In the genomic region with DNA sequence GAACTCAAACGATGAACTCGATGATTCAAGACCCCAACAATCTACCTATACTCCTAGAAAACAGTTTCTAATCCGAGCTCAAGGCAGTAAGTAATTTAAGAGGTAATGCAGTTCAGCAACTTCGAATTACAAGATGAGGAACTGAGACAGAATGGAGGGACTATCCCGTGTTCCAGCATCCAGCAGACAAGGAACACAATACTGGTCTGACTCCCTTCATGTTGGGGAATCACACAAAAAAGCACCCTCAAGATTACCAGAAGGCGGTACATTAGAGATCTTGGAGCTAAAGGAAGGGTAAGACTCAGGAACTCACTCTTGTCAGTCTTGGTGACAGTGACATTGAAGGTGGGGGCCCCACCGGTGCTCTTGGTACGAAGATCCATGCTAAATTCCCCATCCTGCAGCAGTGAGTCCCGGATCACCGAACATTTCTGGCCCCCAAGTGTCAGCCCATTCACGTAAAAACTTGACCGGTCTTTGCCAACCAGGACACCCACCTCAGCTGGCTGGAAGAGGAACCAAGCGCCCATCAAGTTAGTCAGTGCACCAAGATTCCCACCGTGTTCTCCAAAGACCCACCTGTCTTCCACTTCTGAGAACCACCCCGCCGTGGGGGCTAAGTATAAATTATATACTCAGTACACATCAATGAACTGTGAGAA, we compare ENCODE assay signal across 8 cellular contexts. TPM values are rescaled to one million over a fixed set of nuclear protein-coding genes. Genes with fewer than 3 reads are reported as not detected.
A peak's percentile ranks its signal among the peaks of the same experiment; 100 is the strongest.
DNase-seq lines count a peak whose midpoint lies in the region; ATAC-seq, FAIRE-seq and TF ChIP-seq lines count a peak whose summit lies in the region.

No MANE protein-coding gene starts in this region.

- H4K20me1 ChIP-seq in DND-41 (ENCODE audit: insufficient read depth, low read length) (peaks cover 53% of the 10 kb centered on the region), PC-9 (ENCODE audit: insufficient read depth) (peaks cover 39% of the 10 kb centered on the region), endothelial cell of umbilical vein (replicated peaks; ENCODE audit: control insufficient read depth, extremely low read depth, insufficient read depth, low read length) (no peaks in the 10 kb centered on the region)

- 25 to 36% (median 31%) methylated on average over 16 of the region's 16 CpGs for WGBS in ovary, 3 donors

- intact Hi-C loops in PC-9 (cut with micrococcal nuclease; ENCODE audit: unreplicated experiment), result loop anchor here (10.0 kb wide), 1 partner anchor 112 kb away; a partner anchor contains a TSS
- intact Hi-C loops in endothelial cell of umbilical vein (cut with micrococcal nuclease), result loop anchor here (1.0 kb wide), 1 partner anchor 40 kb away; no protein-coding TSS in a partner anchor
- intact Hi-C loops in ovary (cut with DNase I), result no loop called here

- peak; percentile 46 for FAIRE-seq in endothelial cell of umbilical vein (lab: Jason Lieb, UNC)

- POLR2A ChIA-PET in PC-9 (lab: Charles Lee; ENCODE audit: unreplicated experiment), result interaction anchor here (0.6 to 3.0 kb wide), 3 partner anchors 21 to 1138 kb away, joined by 4 to 42 read pairs (median 5); a partner anchor contains a TSS
- POLR2A ChIA-PET in endothelial cell of umbilical vein (lab: Charles Lee), result interaction anchor here (1.7 to 2.3 kb wide), 2 partner anchors 21 kb away, joined by 5 to 18 read pairs; a partner anchor contains a TSS

- H3K9me2 ChIP-seq in PC-9 (ENCODE audit: insufficient read depth), result no peaks in the 10 kb centered on the region

- H3K9me1 ChIP-seq in endothelial cell of umbilical vein (replicated peaks; ENCODE audit: control insufficient read depth, extremely low read depth, insufficient read depth, low read length), result no peaks in the 10 kb centered on the region

- no peak for TF ChIP-seq EP300 in ovary (IDR thresholded peaks at IDR 0.05)

- no peak for ATAC-seq in DND-41 (ENCODE audit: insufficient read depth, low read depth)
- ATAC-seq in GM18517 (IDR thresholded peaks at IDR 0.05; ENCODE audit: unreplicated experiment), result no peak
- ATAC-seq in HG03139 (IDR thresholded peaks at IDR 0.05; ENCODE audit: unreplicated experiment), result no peak

- H3K4me3 ChIP-seq in DND-41 (ENCODE audit: low read depth in 1 of 2, low read length in 2 of 2), result peak overlapping the region; percentile 72 to 91; a peak in 3 of 4 replicates
- H3K4me3 ChIP-seq in PC-9, result peak overlapping the region; percentile 99
- peak overlapping the region; percentile 86 to 99 (median 95) for H3K4me3 ChIP-seq in endothelial cell of umbilical vein (replicated peaks in 1 of 3; ENCODE audit: insufficient read depth in 1 of 3, low read depth in 1 of 3, low read length in 3 of 3)
- H3K4me3 ChIP-seq in ovary, result peak overlapping the region; percentile 100

- no peaks in the 10 kb centered on the region for H3K9me3 ChIP-seq in DND-41 (ENCODE audit: insufficient read depth, low read length, severe bottlenecking)
- H3K9me3 ChIP-seq in PC-9 (ENCODE audit: insufficient read depth, low read depth), result no peaks in the 10 kb centered on the region
- no peaks in the 10 kb centered on the region for H3K9me3 ChIP-seq in endothelial cell of umbilical vein (replicated peaks; ENCODE audit: control insufficient read depth, insufficient read depth, low read length)
- H3K9me3 ChIP-seq in ovary, result no peaks in the 10 kb centered on the region

- peak overlapping the region; percentile 97 for H3K4me2 ChIP-seq in DND-41 (ENCODE audit: insufficient read depth, low read length)
- peak overlapping the region; percentile 84 for H3K4me2 ChIP-seq in PC-9
- H3K4me2 ChIP-seq in endothelial cell of umbilical vein (ENCODE audit: insufficient read depth, low read length), result peak overlapping the region; percentile 93

- BruUV-seq in PC-9 (replicated peaks; lab: Mats Ljungman, UMichigan), result TSS peak; percentile 62
- TSS peak; percentile 66 for BruUV-seq in endothelial cell of umbilical vein (replicated peaks; lab: Mats Ljungman, UMichigan)

- H2AFZ ChIP-seq in DND-41 (ENCODE audit: low read depth, low read length) (no peak overlapping the region), PC-9 (no peak overlapping the region), endothelial cell of umbilical vein (ENCODE audit: low read depth, low read length) (no peak overlapping the region)

- no peak for DNase-seq in DND-41
- DNase-seq in PC-9, result no peak
- no peak for DNase-seq in endothelial cell of umbilical vein (ENCODE audit: low read depth, low spot score)
- DNase-seq in ovary, result no peak
- DNase-seq in NCI-H526 treated with DMSO at 0.1 percent for 48 hours (lab: John Stamatoyannopoulos, UW), result no peak
- no peak for DNase-seq in GDM1 (lab: John Stamatoyannopoulos, UW)

- TF ChIP-seq CTCF in DND-41 (IDR thresholded peaks at IDR 0.05; ENCODE audit: borderline replicate concordance, extremely low read depth, low read length, poor library complexity, severe bottlenecking) (no peak), PC-9 (conservative IDR thresholded peaks at IDR 0.05) (no peak), endothelial cell of umbilical vein (IDR thresholded peaks at IDR 0.05; ENCODE audit: extremely low read depth in 1 of 2, insufficient read depth in 1 of 2, low read depth in 1 of 2, low read length in 2 of 2) (no peak), ovary (IDR thresholded peaks at IDR 0.05) (no peak)

- H3K27me3 ChIP-seq in DND-41 (ENCODE audit: insufficient read depth, low read length, poor library complexity), result no peaks in the 10 kb centered on the region
- no peaks in the 10 kb centered on the region for H3K27me3 ChIP-seq in PC-9 (ENCODE audit: insufficient read depth, low read depth)
- no peaks in the 10 kb centered on the region for H3K27me3 ChIP-seq in endothelial cell of umbilical vein (ENCODE audit: control insufficient read depth in 2 of 2, insufficient read depth in 2 of 2, low read length in 2 of 2)
- no peaks in the 10 kb centered on the region for H3K27me3 ChIP-seq in ovary

- CTCF ChIA-PET in PC-9 (lab: Charles Lee), result interaction anchor here (0.6 kb wide), 1 partner anchor 86 kb away, joined by 8 read pairs; no protein-coding TSS in a partner anchor
- CTCF ChIA-PET in endothelial cell of umbilical vein (lab: Charles Lee), result interaction anchor here (1.0 to 2.8 kb wide), 3 partner anchors 37 to 41 kb away, joined by 4 to 12 read pairs (median 8); a partner anchor contains a TSS

- H3K79me2 ChIP-seq in DND-41 (ENCODE audit: insufficient read depth, low read length), result peaks cover 80% of the 10 kb centered on the region
- peaks cover 76% of the 10 kb centered on the region for H3K79me2 ChIP-seq in PC-9 (ENCODE audit: low read depth)
- peaks cover 68% of the 10 kb centered on the region for H3K79me2 ChIP-seq in endothelial cell of umbilical vein (ENCODE audit: control insufficient read depth, insufficient read depth, low read length)

- H3K9ac ChIP-seq in DND-41 (ENCODE audit: low read depth, low read length) (peak overlapping the region; percentile 98), endothelial cell of umbilical vein (replicated peaks; ENCODE audit: extremely low read depth, insufficient read depth, low read length) (peak overlapping the region; percentile 66)

- H3K4me1 ChIP-seq in DND-41 (ENCODE audit: insufficient read depth, low read length), result peaks cover 78% of the 10 kb centered on the region
- H3K4me1 ChIP-seq in PC-9 (replicated peaks; ENCODE audit: insufficient read depth), result peaks cover 40% of the 10 kb centered on the region
- H3K4me1 ChIP-seq in endothelial cell of umbilical vein (ENCODE audit: control insufficient read depth, extremely low read depth, insufficient read depth, low read length), result peaks cover 31% of the 10 kb centered on the region
- H3K4me1 ChIP-seq in ovary (ENCODE audit: insufficient read depth), result peaks cover 2% of the 10 kb centered on the region

- H3K36me3 ChIP-seq in DND-41 (ENCODE audit: insufficient read depth, low read length) (peaks cover 66% of the 10 kb centered on the region), PC-9 (ENCODE audit: low read depth) (peaks cover 34% of the 10 kb centered on the region), endothelial cell of umbilical vein (ENCODE audit: control insufficient read depth in 2 of 2, extremely low read depth in 1 of 2, insufficient read depth in 2 of 2, low read length in 2 of 2) (peaks cover 13 to 28% of the 10 kb centered on the region in 2 experiments), ovary (no peaks in the 10 kb centered on the region)

- peaks cover 92% of the 10 kb centered on the region for H3F3A ChIP-seq in PC-9 (ENCODE audit: insufficient read depth, low read depth)

- H3K27ac ChIP-seq in DND-41 (ENCODE audit: low read length), result peak overlapping the region; percentile 97
- peak overlapping the region; percentile 99 for H3K27ac ChIP-seq in PC-9
- H3K27ac ChIP-seq in endothelial cell of umbilical vein (ENCODE audit: insufficient read depth, low read depth, low read length), result no peak overlapping the region
- H3K27ac ChIP-seq in ovary, result peak overlapping the region in 1 of 2 donors; percentile 88

- dilution Hi-C loops in endothelial cell of umbilical vein (cut with MboI; ENCODE audit: extremely low pct_ligation_motif_present, low sequenced_read_pairs), result no loop called here

- TF ChIP-seq POLR2A in endothelial cell of umbilical vein (IDR thresholded peaks at IDR 0.05; ENCODE audit: low read depth, low read length) (no peak), ovary (IDR thresholded peaks at IDR 0.05) (no peak)

RNA-seq across cellular contexts. Expression of a gene that starts 1.9 kb away (rescaled TPM):
- total RNA-seq in PC-9 (2021) (1,101 and 1,459 TPM in 2 replicates), endothelial cell of umbilical vein (1,167 and 1,191 TPM in 2 replicates), ovary (100 to 1,000 TPM; 201 to 415 (median 323) TPM)
- polyA plus RNA-seq in endothelial cell of umbilical vein (1,577 and 1,770 TPM in 2 replicates), ovary (100 to 1,000 TPM; 254 to 542 TPM)
- 1,411 and 1,601 TPM in 2 replicates for polyA plus RNA-seq in endothelial cell of umbilical vein (2011; cell fraction: cytosol; rRNA removed)
- polyA plus RNA-seq in endothelial cell of umbilical vein (2011; cell fraction: nucleus; rRNA removed), result 507 and 521 TPM in 2 replicates
- polyA plus RNA-seq in endothelial cell of umbilical vein (2012), result 1,624 and 1,668 TPM in 2 replicates
- polyA minus RNA-seq in endothelial cell of umbilical vein, result 559 and 621 TPM in 2 replicates
- 1,189 TPM for polyA minus RNA-seq in endothelial cell of umbilical vein (2011; cell fraction: cytosol; rRNA and poly(A)+ RNA removed)
- polyA minus RNA-seq in endothelial cell of umbilical vein (2011; cell fraction: nucleus; rRNA and poly(A)+ RNA removed), result 141 and 191 TPM in 2 replicates

RNA-seq across cellular contexts. Expression of a gene that starts 4.5 kb away (rescaled TPM):
- 29.0 and 37.2 TPM in 2 replicates for total RNA-seq in PC-9 (2021)
- total RNA-seq in endothelial cell of umbilical vein, result 5.1 and 5.5 TPM in 2 replicates
- 5.9 and 6.5 TPM in 2 replicates for polyA plus RNA-seq in endothelial cell of umbilical vein
- 1.6 and 2.1 TPM in 2 replicates for polyA plus RNA-seq in endothelial cell of umbilical vein (2011; cell fraction: cytosol; rRNA removed)
- 42.3 and 47.5 TPM in 2 replicates for polyA plus RNA-seq in endothelial cell of umbilical vein (2011; cell fraction: nucleus; rRNA removed)
- polyA plus RNA-seq in endothelial cell of umbilical vein (2012), result 4.4 and 4.5 TPM in 2 replicates
- polyA minus RNA-seq in endothelial cell of umbilical vein, result 1.4 and 2.1 TPM in 2 replicates
- polyA minus RNA-seq in endothelial cell of umbilical vein (2011; cell fraction: cytosol; rRNA and poly(A)+ RNA removed), result 30.8 TPM
- 2.9 and 4.3 TPM in 2 replicates for polyA minus RNA-seq in endothelial cell of umbilical vein (2011; cell fraction: nucleus; rRNA and poly(A)+ RNA removed)
- total RNA-seq in ovary, result 1 to 10 TPM; 2.5 to 6.1 (median 4.1) TPM
- 1 to 10 TPM; 1.8 to 5.0 TPM for polyA plus RNA-seq in ovary

RNA-seq across cellular contexts. Expression of a gene that starts 6.4 kb away (rescaled TPM):
- total RNA-seq in PC-9 (2021) (122 and 135 TPM in 2 replicates), endothelial cell of umbilical vein (60.2 and 61.0 TPM in 2 replicates), ovary (10 to 100 TPM; 22.7 to 89.6 (median 78.1) TPM)
- polyA plus RNA-seq in endothelial cell of umbilical vein (87.6 and 121 TPM in 2 replicates), ovary (100 to 1,000 TPM in 1 of 2 donors, 10 to 100 TPM in 1; 91.8 to 221 TPM)
- 89.6 and 94.4 TPM in 2 replicates for polyA plus RNA-seq in endothelial cell of umbilical vein (2011; cell fraction: cytosol; rRNA removed)
- 92.1 and 116 TPM in 2 replicates for polyA plus RNA-seq in endothelial cell of umbilical vein (2011; cell fraction: nucleus; rRNA removed)
- polyA plus RNA-seq in endothelial cell of umbilical vein (2012), result 71.6 and 77.0 TPM in 2 replicates
- polyA minus RNA-seq in endothelial cell of umbilical vein, result 69.9 and 71.4 TPM in 2 replicates
- 120 TPM for polyA minus RNA-seq in endothelial cell of umbilical vein (2011; cell fraction: cytosol; rRNA and poly(A)+ RNA removed)
- 18.8 and 28.9 TPM in 2 replicates for polyA minus RNA-seq in endothelial cell of umbilical vein (2011; cell fraction: nucleus; rRNA and poly(A)+ RNA removed)

RNA-seq across cellular contexts. Expression of a gene that starts 6.6 kb away (rescaled TPM):
- 50.7 and 56.2 TPM in 2 replicates for total RNA-seq in PC-9 (2021)
- total RNA-seq in endothelial cell of umbilical vein, result 50.2 and 58.2 TPM in 2 replicates
- polyA plus RNA-seq in endothelial cell of umbilical vein, result 95.2 and 110 TPM in 2 replicates
- polyA plus RNA-seq in endothelial cell of umbilical vein (2011; cell fraction: cytosol; rRNA removed), result 58.8 and 69.9 TPM in 2 replicates
- 36.2 and 41.8 TPM in 2 replicates for polyA plus RNA-seq in endothelial cell of umbilical vein (2011; cell fraction: nucleus; rRNA removed)
- polyA plus RNA-seq in endothelial cell of umbilical vein (2012), result 43.6 and 61.0 TPM in 2 replicates
- 49.5 and 53.3 TPM in 2 replicates for polyA minus RNA-seq in endothelial cell of umbilical vein
- polyA minus RNA-seq in endothelial cell of umbilical vein (2011; cell fraction: cytosol; rRNA and poly(A)+ RNA removed), result 31.9 TPM
- polyA minus RNA-seq in endothelial cell of umbilical vein (2011; cell fraction: nucleus; rRNA and poly(A)+ RNA removed), result 16.2 and 18.0 TPM in 2 replicates
- 10 to 100 TPM; 18.7 to 55.4 (median 42.3) TPM for total RNA-seq in ovary
- polyA plus RNA-seq in ovary, result 10 to 100 TPM; 12.7 to 44.1 TPM

RNA-seq across cellular contexts. Expression of a gene that starts 14.4 kb away (rescaled TPM):
- total RNA-seq in PC-9 (2021) (not detected in 2 replicates), endothelial cell of umbilical vein (not detected in 2 replicates), ovary (under 1 TPM in 1 of 7 donors, not detected in 6; 0.10 TPM)
- polyA plus RNA-seq in endothelial cell of umbilical vein (not detected in 2 replicates), ovary (under 1 TPM in 1 of 2 donors, not detected in 1; 0.04 TPM)
- not detected in 2 replicates for polyA plus RNA-seq in endothelial cell of umbilical vein (2011; cell fraction: cytosol; rRNA removed)
- not detected in 2 replicates for polyA plus RNA-seq in endothelial cell of umbilical vein (2011; cell fraction: nucleus; rRNA removed)
- polyA plus RNA-seq in endothelial cell of umbilical vein (2012), result 0.35 and 0.70 TPM in 2 replicates
- not detected in 2 replicates for polyA minus RNA-seq in endothelial cell of umbilical vein
- polyA minus RNA-seq in endothelial cell of umbilical vein (2011; cell fraction: cytosol; rRNA and poly(A)+ RNA removed), result not detected
- polyA minus RNA-seq in endothelial cell of umbilical vein (2011; cell fraction: nucleus; rRNA and poly(A)+ RNA removed), result not detected in 2 replicates

Comparison
In these comparisons a context has a peak if more than half of its experiments do, and no peak if none do; other contexts are left out.
1. intact Hi-C loops: an anchor here in PC-9 (10.0 kb wide) and endothelial cell of umbilical vein (1.0 kb wide); none called in ovary.